In the genomic region with DNA sequence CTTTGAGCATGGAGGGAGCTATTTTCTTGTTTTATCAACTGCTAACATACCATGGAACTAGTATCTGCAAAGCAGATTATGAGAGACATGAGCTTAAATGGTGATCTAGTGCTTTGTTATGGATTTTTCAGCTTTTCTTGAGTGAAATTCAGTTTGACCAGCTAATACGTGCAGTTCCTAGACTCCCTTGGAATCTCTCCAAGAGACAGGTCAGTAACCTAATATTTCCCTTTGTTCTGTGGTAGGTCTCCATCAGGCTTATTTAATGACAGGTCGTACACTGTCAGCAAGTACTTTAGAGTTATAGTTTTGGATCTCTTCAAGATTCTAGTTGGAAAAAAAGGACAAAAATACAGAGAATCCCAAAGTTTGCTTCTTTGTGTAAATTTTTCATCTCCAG, we compare ENCODE assay signal across 16 cellular contexts. TPM values are rescaled to one million over a fixed set of nuclear protein-coding genes. Genes with fewer than 3 reads are reported as not detected.
DNase-seq lines count a peak whose midpoint lies in the region; ATAC-seq, FAIRE-seq and TF ChIP-seq lines count a peak whose summit lies in the region.
"Had no signal": no experiment of that assay in that cellular context is flagged by ENCODE, and none has a peak within 500 bp of the region (broad histone marks: within the 10 kb centered on the region; RNA-seq: fewer than 3 reads in every experiment).

No MANE protein-coding gene starts in this region.

- TF ChIP-seq POLR2A in K562 (conservative IDR thresholded peaks at IDR 0.05): no peak
- no peak for TF ChIP-seq POLR2A in HepG2 (IDR thresholded peaks at IDR 0.05; ENCODE audit: insufficient read depth in 1 of 2, low read depth in 2 of 2, low read length in 2 of 2)

- H3K79me2 ChIP-seq in K562 (ENCODE audit: control insufficient read depth, insufficient read depth, low read length): no peaks in the 10 kb centered on the region
- H3K79me2 ChIP-seq in HepG2 (ENCODE audit: insufficient read depth, low read length): no peaks in the 10 kb centered on the region

- peaks cover 7% of the 10 kb centered on the region; the same call in 1 of the 2 replicates for H3K9me3 ChIP-seq in K562 (replicated peaks; ENCODE audit: control insufficient read depth, insufficient read depth, low read depth, low read length)
- H3K9me3 ChIP-seq in HepG2 (ENCODE audit: low read length): no peaks in the 10 kb centered on the region

- H3K9me1 ChIP-seq in K562 (ENCODE audit: control insufficient read depth, insufficient read depth, low read length): no peaks in the 10 kb centered on the region

- H3K36me3 ChIP-seq in K562 (ENCODE audit: control insufficient read depth, insufficient read depth, low read length) (no peaks in the 10 kb centered on the region), HepG2 (replicated peaks in 1 of 2; ENCODE audit: control insufficient read depth in 1 of 2, insufficient read depth in 2 of 2, low read length in 2 of 2) (no peaks in the 10 kb centered on the region)
- H3K36me3 ChIP-seq: SJCRH30 had no signal

- intact Hi-C loops in K562 (cut with micrococcal nuclease): no loop called here
- intact Hi-C loops in HepG2 (cut with micrococcal nuclease; ENCODE audit: unreplicated experiment): no loop called here

- DNase-seq in DMS53 treated with DMSO at 0.1 percent for 48 hours (lab: John Stamatoyannopoulos, UW; ENCODE audit: unreplicated experiment): peak; percentile 21
- DNase-seq in LNCaP clone FGC (ENCODE audit: low read depth): peak; percentile 7
- peak in 1 of 4 experiments; percentile 8 for DNase-seq in K562 (ENCODE audit: extremely low read depth in 1 of 4, low spot score in 3 of 4)
- no peak for DNase-seq in HepG2 (ENCODE audit: low spot score)
- no peak for DNase-seq in NCI-H1694 treated with DMSO at 0.1 percent for 48 hours (lab: John Stamatoyannopoulos, UW)
- no peak for DNase-seq in stimulated activated CD8-positive, alpha-beta memory T cell treated with anti-CD3 and anti-CD28 coated beads, Interleukin-4, amount 100 ng/mL, for 48 hours
- DNase-seq in NCI-H446 treated with DMSO at 0.1 percent for 48 hours (lab: John Stamatoyannopoulos, UW): no peak
- DNase-seq: C1 segment of cervical spinal cord, H7, Kasumi-1, NCI-H1417, NCI-H1930, NCI-H226, NCI-H69, PC-9, SJCRH30 had no signal

- in situ Hi-C loops in K562 (cut with MboI) (no loop called here), HepG2 (cut with HindIII; ENCODE audit: extremely low pct_ligation_motif_present, low pct_unique_long_range_greater_than_20kb) (no loop called here)

- H3K4me3 ChIP-seq in LNCaP clone FGC (ENCODE audit: low read depth, low read length): no peak overlapping the region
- H3K4me3 ChIP-seq in K562: no peak overlapping the region
- no peak overlapping the region for H3K4me3 ChIP-seq in HepG2 (replicated peaks in 1 of 3; ENCODE audit: insufficient read depth in 1 of 3, low read depth in 2 of 3, low read length in 3 of 3)
- H3K4me3 ChIP-seq: PC-9, SJCRH30 had no signal

- WGBS in K562 (ENCODE audit: insufficient coverage, low coverage, missing lambda C conversion rate): 36% methylated on average over 2 of the region's 2 CpGs
- 4% methylated on average over 2 of the region's 2 CpGs for WGBS in HepG2 (ENCODE audit: low lambda C conversion rate)

- TF ChIP-seq EP300 in K562 (IDR thresholded peaks at IDR 0.05; ENCODE audit: low read length) (no peak), HepG2 (IDR thresholded peaks at IDR 0.05; ENCODE audit: low read depth in 2 of 2, low read length in 2 of 2) (no peak), HepG2 (CRISPR knock-in tag; IDR thresholded peaks at IDR 0.05; ENCODE audit: borderline replicate concordance) (no peak)

- H2AFZ ChIP-seq in K562 (ENCODE audit: low read depth, low read length) (peak overlapping the region; percentile 57), HepG2 (ENCODE audit: low read length) (peak overlapping the region; percentile 19)
- H2AFZ ChIP-seq: PC-9 had no signal

- TF ChIP-seq RAD21 in K562 (CRISPR knock-in tag; conservative IDR thresholded peaks at IDR 0.05 in 1 of 2, IDR thresholded peaks at IDR 0.05 in 1 of 2): no peak
- TF ChIP-seq RAD21 in HepG2 (CRISPR knock-in tag; IDR thresholded peaks at IDR 0.05): no peak

- H3K4me2 ChIP-seq in K562 (ENCODE audit: insufficient read depth, low read length): no peak overlapping the region
- no peak overlapping the region for H3K4me2 ChIP-seq in HepG2 (ENCODE audit: low read depth, low read length)
- H3K4me2 ChIP-seq: PC-9 had no signal

- ATAC-seq in K562: peak; percentile 34
- no peak for ATAC-seq in HepG2

- H3K27ac ChIP-seq in K562 (ENCODE audit: extremely low read depth, low read depth, low read length) (no peak overlapping the region), HepG2 (ENCODE audit: extremely low read length, insufficient read depth, low read length) (no peak overlapping the region)
- H3K27ac ChIP-seq: PC-9, SJCRH30 had no signal

- BruUV-seq in K562 (replicated peaks; lab: Mats Ljungman, UMichigan) (no TSS peak), HepG2 (replicated peaks; lab: Mats Ljungman, UMichigan) (no TSS peak)

- POLR2A ChIA-PET in K562 (lab: Yijun Ruan, JAX): no interaction called here
- POLR2A ChIA-PET in HepG2 (lab: Yijun Ruan, JAX): no interaction called here

- FAIRE-seq in K562 (lab: Jason Lieb, UNC) (no peak), HepG2 (lab: Jason Lieb, UNC) (no peak)

- H3K27me3 ChIP-seq in K562 (ENCODE audit: control insufficient read depth in 2 of 2, insufficient read depth in 2 of 2, low read length in 2 of 2) (no peaks in the 10 kb centered on the region), HepG2 (ENCODE audit: control insufficient read depth in 1 of 2, insufficient read depth in 2 of 2, low read length in 2 of 2) (no peaks in the 10 kb centered on the region)
- H3K27me3 ChIP-seq: SJCRH30 had no signal

- H3K9ac ChIP-seq in K562 (ENCODE audit: insufficient read depth in 1 of 2, low read depth in 2 of 2, low read length in 2 of 2) (no peak overlapping the region), HepG2 (ENCODE audit: insufficient read depth, low read depth, low read length) (no peak overlapping the region)

- H4K20me1 ChIP-seq in K562 (replicated peaks; ENCODE audit: control insufficient read depth, insufficient read depth, low read length) (no peaks in the 10 kb centered on the region), HepG2 (ENCODE audit: insufficient read depth, low read length) (no peaks in the 10 kb centered on the region)

- CTCF ChIA-PET in K562 (lab: Yijun Ruan, JAX; ENCODE audit: low intra/inter-chr PET ratio) (no interaction called here), HepG2 (lab: Yijun Ruan, JAX; ENCODE audit: low intra/inter-chr PET ratio, low total read pairs) (no interaction called here)

- no peaks in the 10 kb centered on the region; a peak in 2 of 5 replicates for H3K4me1 ChIP-seq in K562 (replicated peaks in 1 of 2; ENCODE audit: control insufficient read depth in 2 of 2, insufficient read depth in 2 of 2, low read length in 2 of 2)
- H3K4me1 ChIP-seq in HepG2 (ENCODE audit: insufficient read depth, low read length): no peaks in the 10 kb centered on the region; the same call in 1 of the 2 replicates
- H3K4me1 ChIP-seq: SJCRH30 had no signal

- TF ChIP-seq CTCF in LNCaP clone FGC (IDR thresholded peaks at IDR 0.05; ENCODE audit: control insufficient read depth, extremely low read depth, insufficient read depth) (no peak), K562 (IDR thresholded peaks at IDR 0.05 in 2 of 3, conservative IDR thresholded peaks at IDR 0.05 in 1 of 3; ENCODE audit: insufficient read depth in 2 of 3, low read depth in 1 of 3, low read length in 3 of 3) (no peak), HepG2 (CRISPR knock-in tag; IDR thresholded peaks at IDR 0.05) (no peak)

RNA-seq across cellular contexts. Expression of gene HDAC2, which starts 43.9 kb away (rescaled TPM):
- total RNA-seq in K562 (2011; cell fraction: chromatin; rRNA removed; ENCODE audit: low replicate concordance): 38.7 and 143 TPM in 2 replicates
- total RNA-seq in K562 (2011; cell fraction: nucleolus; rRNA removed): 19.2 and 24.3 TPM in 2 replicates
- 54.0 and 89.6 TPM in 2 replicates for total RNA-seq in K562 (2011; cell fraction: nucleoplasm; rRNA removed)
- total RNA-seq in K562 (2014; rRNA removed) (75.5 and 85.0 TPM in 2 replicates), K562 (2014; rRNA removed; fragmentation: Illumina TruSeq; extraction: Trizol) (151 and 174 TPM in 2 replicates), K562 (2015; rRNA removed; fragmentation: Illumina TruSeq; extraction: Trizol) (133 and 134 TPM in 2 replicates), K562 (2021) (154 and 161 TPM in 2 replicates), HepG2 (2016; rRNA removed; fragmentation: Illumina TruSeq; extraction: Trizol) (99.6 and 170 TPM in 2 replicates)
- polyA plus RNA-seq in K562 (2011; rRNA removed) (187 and 277 TPM in 2 replicates), K562 (2014; fragmentation: Illumina TruSeq; extraction: Trizol) (185 and 186 TPM in 2 replicates), K562 (2014; fragmentation: Nextera tagmentation; extraction: Ambion mirVana) (10 to 100 TPM; 67.0 to 80.7 TPM), K562 (2014; rRNA removed) (191 and 209 TPM in 2 replicates), HepG2 (2011; rRNA removed) (72.0 and 114 TPM in 2 replicates)
- polyA plus RNA-seq in K562 (2011; cell fraction: cytosol; rRNA removed): 81.2 and 155 TPM in 2 replicates
- 38.4 and 56.3 TPM in 2 replicates for polyA plus RNA-seq in K562 (2011; cell fraction: nucleus; rRNA removed)
- polyA plus RNA-seq in K562 (2012): 140 and 196 TPM in 2 replicates
- 465 and 492 TPM in 2 replicates for polyA minus RNA-seq in K562 (2011; rRNA and poly(A)+ RNA removed)
- 105 and 107 TPM in 2 replicates for polyA minus RNA-seq in K562 (2011; cell fraction: cytosol; rRNA and poly(A)+ RNA removed)
- polyA minus RNA-seq in K562 (2011; cell fraction: nucleus; rRNA and poly(A)+ RNA removed): 37.4 and 54.4 TPM in 2 replicates
- total RNA-seq in HepG2 (2016; cell fraction: cytosol; rRNA removed; fragmentation: Illumina TruSeq; extraction: Trizol; ENCODE audit: low read depth): 13.4 and 18.2 TPM in 2 replicates
- 100 and 169 TPM in 2 replicates for total RNA-seq in HepG2 (2016; cell fraction: insoluble cytoplasmic fraction; rRNA removed; fragmentation: Illumina TruSeq; extraction: Trizol)
- 32.7 and 41.5 TPM in 2 replicates for total RNA-seq in HepG2 (2016; cell fraction: membrane; rRNA removed; fragmentation: Illumina TruSeq; extraction: Trizol)
- total RNA-seq in HepG2 (2016; cell fraction: nucleus; rRNA removed; fragmentation: Illumina TruSeq; extraction: Trizol): 71.4 and 71.5 TPM in 2 replicates
- 55.6 and 87.9 TPM in 2 replicates for polyA plus RNA-seq in HepG2 (2011; cell fraction: cytosol; rRNA removed)
- 32.5 and 37.3 TPM in 2 replicates for polyA plus RNA-seq in HepG2 (2011; cell fraction: nucleus; rRNA removed)
- 131 and 160 TPM in 2 replicates for polyA plus RNA-seq in HepG2 (2012)
- polyA plus RNA-seq in HepG2 (2016; cell fraction: cytosol; fragmentation: Illumina TruSeq; extraction: Trizol; ENCODE audit: low read depth): 12.6 TPM in 2 replicates
- polyA plus RNA-seq in HepG2 (2016; cell fraction: insoluble cytoplasmic fraction; fragmentation: Illumina TruSeq; extraction: Trizol; ENCODE audit: low read depth): 222 and 244 TPM in 2 replicates
- polyA plus RNA-seq in HepG2 (2016; cell fraction: membrane; fragmentation: Illumina TruSeq; extraction: Trizol; ENCODE audit: low read depth): 18.9 and 24.6 TPM in 2 replicates
- polyA plus RNA-seq in HepG2 (2016; cell fraction: nucleus; fragmentation: Illumina TruSeq; extraction: Trizol; ENCODE audit: insufficient read depth, low read depth): 110 and 116 TPM in 2 replicates
- polyA minus RNA-seq in HepG2 (2011; rRNA and poly(A)+ RNA removed; ENCODE audit: low replicate concordance): 74.4 and 82.8 TPM in 2 replicates
- 103 and 123 TPM in 2 replicates for polyA minus RNA-seq in HepG2 (2011; cell fraction: cytosol; rRNA and poly(A)+ RNA removed)
- polyA minus RNA-seq in HepG2 (2011; cell fraction: nucleus; rRNA and poly(A)+ RNA removed): 90.6 and 114 TPM in 2 replicates

Comparison
In these comparisons a context has a peak if more than half of its experiments do, and no peak if none do; other contexts are left out.
1. DNase-seq: peak in DMS53 treated with DMSO at 0.1 percent for 48 hours (single experiment) and LNCaP clone FGC (single experiment); none in HepG2 (single experiment), NCI-H1694 treated with DMSO at 0.1 percent for 48 hours (single experiment), stimulated activated CD8-positive, alpha-beta memory T cell treated with anti-CD3 and anti-CD28 coated beads, Interleukin-4, amount 100 ng/mL, for 48 hours (single experiment) and NCI-H446 treated with DMSO at 0.1 percent for 48 hours (single experiment).